18 cellular contexts compared by ENCODE assay signal in genomic region chr20:23334111-23334510, GRCh38. TPM values are rescaled to one million over a fixed set of nuclear protein-coding genes. Genes with fewer than 3 reads are reported as not detected.
DNase-seq lines count a peak whose midpoint lies in the region; ATAC-seq and TF ChIP-seq lines count a peak whose summit lies in the region.
"Had no signal": no experiment of that assay in that cellular context is flagged by ENCODE, and none has a peak within 500 bp of the region (broad histone marks: within the 10 kb centered on the region; RNA-seq: fewer than 3 reads in every experiment).

No MANE protein-coding gene starts in this region.

- no peak overlapping the region for H3K4me3 Mint-ChIP-seq in central memory CD8-positive, alpha-beta T cell
- H3K4me3 Mint-ChIP-seq: GM23338 had no signal

- 56 to 63% (median 61%) methylated on average over 3 of the region's 3 CpGs for WGBS in adrenal gland, 4 donors

- H3K4me3 ChIP-seq in adrenal gland = no peak overlapping the region
- H3K4me3 ChIP-seq: GM23338, SJSA1 had no signal

- H3K27ac Mint-ChIP-seq in central memory CD8-positive, alpha-beta T cell (ENCODE audit: low read depth) = no peak overlapping the region
- H3K27ac Mint-ChIP-seq: GM23338 had no signal

- no peaks in the 10 kb centered on the region for H3K9me3 ChIP-seq in adrenal gland (replicated peaks in 1 of 3)
- H3K9me3 ChIP-seq: SJSA1 had no signal

- no peak for TF ChIP-seq CTCF in adrenal gland (IDR thresholded peaks at IDR 0.05)

- intact Hi-C loops in adrenal gland (cut with DNase I) = no loop called here

- H3K9me3 Mint-ChIP-seq in central memory CD8-positive, alpha-beta T cell = no peaks in the 10 kb centered on the region

- H3K4me1 ChIP-seq in adrenal gland (replicated peaks in 1 of 2) = no peaks in the 10 kb centered on the region

- no peak for TF ChIP-seq POLR2A in adrenal gland (IDR thresholded peaks at IDR 0.05)

- H3K36me3 ChIP-seq in adrenal gland (replicated peaks in 1 of 2) = no peaks in the 10 kb centered on the region
- H3K36me3 ChIP-seq: SJSA1 had no signal

- peaks cover 2% of the 10 kb centered on the region for H3K36me3 Mint-ChIP-seq in central memory CD8-positive, alpha-beta T cell (ENCODE audit: insufficient read depth)

- H3K4me1 Mint-ChIP-seq in central memory CD8-positive, alpha-beta T cell = peaks cover 6% of the 10 kb centered on the region

- no peaks in the 10 kb centered on the region for H3K27me3 Mint-ChIP-seq in central memory CD8-positive, alpha-beta T cell

- ATAC-seq in central memory CD8-positive, alpha-beta T cell (replicated peaks; ENCODE audit: extremely low read depth, poor library complexity, severe bottlenecking) = peak; percentile 14
- ATAC-seq in HG02798 (IDR thresholded peaks at IDR 0.05; ENCODE audit: poor library complexity, unreplicated experiment) = no peak
- ATAC-seq: GM23338 had no signal

- peak; percentile 26 for DNase-seq in NK-92 treated with Interleukin-12 subunit alpha and Interleukin-12 subunit beta, amount 100 ng/mL, for 24 hours (lab: John Stamatoyannopoulos, UW)
- DNase-seq in NK-92 (lab: John Stamatoyannopoulos, UW; ENCODE audit: unreplicated experiment) (no peak), GF-D8 (lab: John Stamatoyannopoulos, UW) (peak; percentile 10), RPMI8226 (peak; percentile 30), adrenal gland (no peak)
- no peak for DNase-seq in central memory CD8-positive, alpha-beta T cell (ENCODE audit: low spot score in 2 of 2)
- no peak for DNase-seq in activated naive CD4-positive, alpha-beta T cell treated with anti-CD3 and anti-CD28 coated beads, Interleukin-2, amount 50 U/mL, for 16 hours
- DNase-seq: KBM-7, NCI-H187 treated with DMSO at 0.1 percent for 48 hours, NCI-H446 treated with DMSO at 0.1 percent for 48 hours, NCI-H774, OCI-M1 had no signal

- no peaks in the 10 kb centered on the region for H3K27me3 ChIP-seq in adrenal gland
- H3K27me3 ChIP-seq: SJSA1 had no signal

- H3K27ac ChIP-seq in adrenal gland = no peak overlapping the region
- H3K27ac ChIP-seq: 22Rv1, HL-60, RWPE1, SJSA1 had no signal

RNA-seq across cellular contexts. Expression of gene NXT1, which starts 16.5 kb away (rescaled TPM):
- total RNA-seq in adrenal gland = 10 to 100 TPM; 11.1 to 43.8 (median 20.3) TPM
- 10 to 100 TPM in 2 of 3 donors, 1 to 10 TPM in 1; 9.2 to 17.0 (median 15.5) TPM for polyA plus RNA-seq in adrenal gland

RNA-seq across cellular contexts. Expression of gene GZF1, which starts 27.9 kb away (rescaled TPM):
- 10 to 100 TPM; 11.1 to 31.7 (median 21.1) TPM for total RNA-seq in adrenal gland
- polyA plus RNA-seq in adrenal gland = 10 to 100 TPM in 1 of 3 donors, 1 to 10 TPM in 2; 8.0 to 19.5 (median 8.2) TPM

Comparison
In these comparisons a context has a peak if more than half of its experiments do, and no peak if none do; other contexts are left out.
1. DNase-seq: peak in NK-92 treated with Interleukin-12 subunit alpha and Interleukin-12 subunit beta, amount 100 ng/mL, for 24 hours (single experiment), GF-D8 (single experiment) and RPMI8226 (single experiment); none in NK-92 (single experiment), central memory CD8-positive, alpha-beta T cell (0 of 2), activated naive CD4-positive, alpha-beta T cell treated with anti-CD3 and anti-CD28 coated beads, Interleukin-2, amount 50 U/mL, for 16 hours (single experiment) and adrenal gland (0 of 7).